In genomic region chr5:127696688-127697087, GRCh38 we compare ENCODE assay signal across 1 cellular context.
TF ChIP-seq lines count a peak whose summit lies in the region.

No MANE protein-coding gene starts in this region.

TF ChIP-seq in IMR-90, 13 proteins besides CTCF, POLR2A, EP300 and RAD21 (continued from another document):
- TF ChIP-seq, protein P1, sequence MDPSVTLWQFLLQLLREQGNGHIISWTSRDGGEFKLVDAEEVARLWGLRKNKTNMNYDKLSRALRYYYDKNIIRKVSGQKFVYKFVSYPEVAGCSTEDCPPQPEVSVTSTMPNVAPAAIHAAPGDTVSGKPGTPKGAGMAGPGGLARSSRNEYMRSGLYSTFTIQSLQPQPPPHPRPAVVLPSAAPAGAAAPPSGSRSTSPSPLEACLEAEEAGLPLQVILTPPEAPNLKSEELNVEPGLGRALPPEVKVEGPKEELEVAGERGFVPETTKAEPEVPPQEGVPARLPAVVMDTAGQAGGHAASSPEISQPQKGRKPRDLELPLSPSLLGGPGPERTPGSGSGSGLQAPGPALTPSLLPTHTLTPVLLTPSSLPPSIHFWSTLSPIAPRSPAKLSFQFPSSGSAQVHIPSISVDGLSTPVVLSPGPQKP (IDR thresholded peaks at IDR 0.05; ENCODE audit: borderline replicate concordance, low read depth, low read length): no peak
